8 cellular contexts compared by ENCODE assay signal in genomic region chr2:161160226-161161073, GRCh38. TPM values are rescaled to one million over a fixed set of nuclear protein-coding genes. Genes with fewer than 3 reads are reported as not detected.
A peak's percentile ranks its signal among the peaks of the same experiment; 100 is the strongest.
DNase-seq lines count a peak whose midpoint lies in the region; TF ChIP-seq lines count a peak whose summit lies in the region.

Gene TANK (plus strand): TSS chr2:161160428. CDS start chr2:161179663, 19,235 bp downstream.

- H3K36me3 ChIP-seq in SK-N-MC (ENCODE audit: insufficient read depth, low read length), result peaks cover 15% of the 10 kb centered on the region
- peaks cover 4% of the 10 kb centered on the region for H3K36me3 ChIP-seq in suprapubic skin

- H3K4me1 ChIP-seq in suprapubic skin, result peaks cover 45% of the 10 kb centered on the region

- CTCF ChIA-PET in HEK293T (lab: Yijun Ruan, JAX), result no interaction called here
- CTCF ChIA-PET in activated naive CD4-positive, alpha-beta T cell treated with anti-CD3 and anti-CD28 coated beads, Interleukin-2, amount 10 ng/mL, durations not matched to agents 7 days and 5 days (lab: Charles Lee), result interaction anchor here (1.3 kb wide), 1 partner anchor 97 kb away, joined by 4 read pairs; no protein-coding TSS in a partner anchor

- POLR2A ChIA-PET in HEK293T (lab: Yijun Ruan, JAX), result no interaction called here

- TF ChIP-seq POLR2A in suprapubic skin (IDR thresholded peaks at IDR 0.05), result peak; percentile 92 to 98

- H3K27me3 Mint-ChIP-seq in activated naive CD4-positive, alpha-beta T cell treated with anti-CD3 and anti-CD28 coated beads, Interleukin-2, amount 10 ng/mL, durations not matched to agents 7 days and 5 days, result peaks cover 3% of the 10 kb centered on the region

- peak within 1 kb of the TSS; percentile 94 for H3K4me3 Mint-ChIP-seq in activated naive CD4-positive, alpha-beta T cell treated with anti-CD3 and anti-CD28 coated beads, Interleukin-2, amount 10 ng/mL, durations not matched to agents 7 days and 5 days

- H3K27ac ChIP-seq in SK-N-MC, result peak within 1 kb of the TSS; percentile 72; the same call in 1 of the 2 replicates
- peak within 1 kb of the TSS; percentile 99 for H3K27ac ChIP-seq in suprapubic skin

- no peak for TF ChIP-seq CTCF in suprapubic skin (IDR thresholded peaks at IDR 0.05)

- H3K9ac ChIP-seq in SK-N-MC (ENCODE audit: insufficient read length), result peak within 1 kb of the TSS; percentile 92

- H3K27me3 ChIP-seq in suprapubic skin, result no peaks in the 10 kb centered on the region

- TF ChIP-seq EP300 in suprapubic skin (IDR thresholded peaks at IDR 0.05), result no peak

- H3K27ac Mint-ChIP-seq in activated naive CD4-positive, alpha-beta T cell treated with anti-CD3 and anti-CD28 coated beads, Interleukin-2, amount 10 ng/mL, durations not matched to agents 7 days and 5 days, result peak within 1 kb of the TSS; percentile 99

- WGBS in suprapubic skin, result under 1% methylated on average over 48 of the region's 50 CpGs

- peak; percentile 97 for DNase-seq in GM03348 (ENCODE audit: low spot score)
- peak; percentile 96 for DNase-seq in HEK293T (ENCODE audit: extremely low spot score)
- DNase-seq in MV-4-11 (lab: John Stamatoyannopoulos, UW), result peak; percentile 92
- DNase-seq in SK-N-MC (ENCODE audit: low read depth, low spot score), result no peak
- DNase-seq in activated naive CD4-positive, alpha-beta T cell treated with anti-CD3 and anti-CD28 coated beads, Interleukin-2, amount 10 ng/mL, durations not matched to agents 7 days and 5 days, result peak; percentile 93
- DNase-seq in germinal center (ENCODE audit: low spot score), result peak; percentile 94
- DNase-seq in nucleus accumbens (lab: John Stamatoyannopoulos, UW), result peak; percentile 22 to 92 (median 82)
- DNase-seq in suprapubic skin (ENCODE audit: low spot score in 2 of 2), result peak; percentile 95 to 96

- H3K9me3 ChIP-seq in SK-N-MC (ENCODE audit: low read depth, low read length) (no peaks in the 10 kb centered on the region), suprapubic skin (no peaks in the 10 kb centered on the region)

- peaks cover 49% of the 10 kb centered on the region for H3K4me1 Mint-ChIP-seq in activated naive CD4-positive, alpha-beta T cell treated with anti-CD3 and anti-CD28 coated beads, Interleukin-2, amount 10 ng/mL, durations not matched to agents 7 days and 5 days

- peaks cover 40% of the 10 kb centered on the region for H3K36me3 Mint-ChIP-seq in activated naive CD4-positive, alpha-beta T cell treated with anti-CD3 and anti-CD28 coated beads, Interleukin-2, amount 10 ng/mL, durations not matched to agents 7 days and 5 days

- no peaks in the 10 kb centered on the region for H3K9me3 Mint-ChIP-seq in activated naive CD4-positive, alpha-beta T cell treated with anti-CD3 and anti-CD28 coated beads, Interleukin-2, amount 10 ng/mL, durations not matched to agents 7 days and 5 days

- H3K4me3 ChIP-seq in SK-N-MC, result peak within 1 kb of the TSS; percentile 98
- peak within 1 kb of the TSS; percentile 91 for H3K4me3 ChIP-seq in suprapubic skin

TF ChIP-seq in HEK293T, 16 proteins besides CTCF, POLR2A, EP300 and RAD21:
- TF ChIP-seq HDGF (IDR thresholded peaks at IDR 0.05; ENCODE audit: borderline replicate concordance), result no peak
- TF ChIP-seq BHLHE40 (IDR thresholded peaks at IDR 0.05; ENCODE audit: borderline replicate concordance), result no peak
- TF ChIP-seq FOXK2 (IDR thresholded peaks at IDR 0.05), result no peak
- no peak for TF ChIP-seq NFRKB (IDR thresholded peaks at IDR 0.05)
- no peak for TF ChIP-seq PKNOX1 (IDR thresholded peaks at IDR 0.05)
- TF ChIP-seq L3MBTL2 (conservative IDR thresholded peaks at IDR 0.05), result peak; percentile 74
- no peak for TF ChIP-seq LEF1 (IDR thresholded peaks at IDR 0.05; ENCODE audit: borderline replicate concordance)
- no peak for TF ChIP-seq ARNT (IDR thresholded peaks at IDR 0.05)
- TF ChIP-seq ELF4 (IDR thresholded peaks at IDR 0.05), result peak; percentile 87
- no peak for TF ChIP-seq CTBP1 (IDR thresholded peaks at IDR 0.05; ENCODE audit: borderline replicate concordance)

RNA-seq across cellular contexts. Expression of gene TANK, which starts in this region (rescaled TPM):
- total RNA-seq in suprapubic skin, result 100 to 1,000 TPM in 1 of 4 donors, 10 to 100 TPM in 3; 68.5 to 116 (median 81.7) TPM
